In genomic region chr17:40625311-40625710, GRCh38 we compare ENCODE assay signal across 18 cellular contexts. TPM values are rescaled to one million over a fixed set of nuclear protein-coding genes. Genes with fewer than 3 reads are reported as not detected.
"Had no signal": no experiment of that assay in that cellular context is flagged by ENCODE, and none has a peak within 500 bp of the region (broad histone marks: within the 10 kb centered on the region; RNA-seq: fewer than 3 reads in every experiment).

No MANE protein-coding gene starts in this region.

- ATAC-seq: heart right ventricle, left ventricle myocardium superior had no signal

- H3K4me3 ChIP-seq: heart right ventricle, tibial artery, uterus had no signal

- DNase-seq: activated naive CD4-positive, alpha-beta T cell treated with anti-CD3 and anti-CD28 coated beads, Interleukin-2, amount 50 U/mL, for 16 hours; amygdala; cortex of kidney; effector CD8-positive, alpha-beta T cell; foreskin melanocyte; heart right ventricle; kidney; left ventricle myocardium superior; retina; stimulated activated CD4-positive, alpha-beta T cell treated with anti-CD3 and anti-CD28 coated beads, Interleukin-4, amount 100 ng/mL, for 24 hours; tibial artery; uterus had no signal

- H3K4me3 Mint-ChIP-seq: brain; central memory CD8-positive, alpha-beta T cell; mesothelial cell of epicardium had no signal

- H3K4me1 ChIP-seq: tibial artery had no signal

- H3K27ac Mint-ChIP-seq: mesothelial cell of epicardium had no signal

- H3K27ac ChIP-seq: heart right ventricle, neutrophil, tibial artery, uterus had no signal

- H3K27me3 Mint-ChIP-seq: central memory CD8-positive, alpha-beta T cell had no signal

- H3K9me3 ChIP-seq: heart right ventricle, neutrophil, tibial artery, uterus had no signal

- H3K36me3 ChIP-seq: uterus had no signal

- H3K9me3 Mint-ChIP-seq: brain; central memory CD8-positive, alpha-beta T cell; mesothelial cell of epicardium had no signal

- H3K27me3 ChIP-seq: uterus had no signal

RNA-seq across cellular contexts. Expression of gene KRT222, which starts 39.7 kb away (rescaled TPM):
- total RNA-seq: left ventricle myocardium superior; mesothelial cell of epicardium; myocyte; T-helper 1 cell treated with Interleukin-12 subunit alpha and Interleukin-12 subunit beta and Interleukin-4 antibody, amounts not matched to agents 30 ng/mL and 1 ng/mL, for 36 hours had no signal
